Comparison of ENCODE assay signal across 20 cellular contexts in genomic region chr1:205350124-205350523, GRCh38. TPM values are rescaled to one million over a fixed set of nuclear protein-coding genes. Genes with fewer than 3 reads are reported as not detected.
DNase-seq lines count a peak whose midpoint lies in the region; ATAC-seq and TF ChIP-seq lines count a peak whose summit lies in the region.
"Had no signal": no experiment of that assay in that cellular context is flagged by ENCODE, and none has a peak within 500 bp of the region (broad histone marks: within the 10 kb centered on the region; RNA-seq: fewer than 3 reads in every experiment).

No MANE protein-coding gene starts in this region.

- H3K36me3 ChIP-seq in mucosa of descending colon (ENCODE audit: low read depth): no peaks in the 10 kb centered on the region
- H3K36me3 ChIP-seq in MM.1S (replicated peaks; ENCODE audit: insufficient read depth, low read length): no peaks in the 10 kb centered on the region
- H3K36me3 ChIP-seq: HAP-1 had no signal

- H3K9me3 Mint-ChIP-seq in glutamatergic neuron (ENCODE audit: unreplicated experiment) (peaks cover 32% of the 10 kb centered on the region), nephron progenitor cell (no peaks in the 10 kb centered on the region)
- H3K9me3 Mint-ChIP-seq in stimulated activated naive B cell treated with anti-CD40 and anti-IgM and Interleukin-4, amounts not matched to agents 10 μg/mL and 1 μg/mL and 100 μg/mL, for 72 hours: no peaks in the 10 kb centered on the region
- H3K9me3 Mint-ChIP-seq: CD4-positive, alpha-beta T cell had no signal

- peak overlapping the region; percentile 81 for H3K4me3 Mint-ChIP-seq in glutamatergic neuron (ENCODE audit: unreplicated experiment)
- H3K4me3 Mint-ChIP-seq in nephron progenitor cell: no peak overlapping the region
- H3K4me3 Mint-ChIP-seq in stimulated activated naive B cell treated with anti-CD40 and anti-IgM and Interleukin-4, amounts not matched to agents 10 μg/mL and 1 μg/mL and 100 μg/mL, for 72 hours: no peak overlapping the region
- H3K4me3 Mint-ChIP-seq: CD4-positive, alpha-beta T cell had no signal

- no peak overlapping the region for H3K9ac ChIP-seq in MM.1S (ENCODE audit: low read length)

- H3K4me2 ChIP-seq in MM.1S (ENCODE audit: low read depth, low read length): no peak overlapping the region

- ATAC-seq in stimulated activated naive B cell treated with anti-CD40 and anti-IgM and Interleukin-4, amounts not matched to agents 10 μg/mL and 1 μg/mL and 100 μg/mL, for 72 hours (replicated peaks): peak; percentile 41 to 63
- ATAC-seq in mucosa of descending colon: no peak
- ATAC-seq in HG03175 (IDR thresholded peaks at IDR 0.05; ENCODE audit: unreplicated experiment): no peak
- ATAC-seq: Panc1 had no signal

- H3K36me3 Mint-ChIP-seq in glutamatergic neuron (ENCODE audit: unreplicated experiment): no peaks in the 10 kb centered on the region
- no peaks in the 10 kb centered on the region for H3K36me3 Mint-ChIP-seq in nephron progenitor cell (ENCODE audit: low read depth)
- H3K36me3 Mint-ChIP-seq in stimulated activated naive B cell treated with anti-CD40 and anti-IgM and Interleukin-4, amounts not matched to agents 10 μg/mL and 1 μg/mL and 100 μg/mL, for 72 hours: no peaks in the 10 kb centered on the region

- DNase-seq in NCI-H69 (lab: John Stamatoyannopoulos, UW): peak; percentile 54
- DNase-seq in glutamatergic neuron: no peak
- DNase-seq in nephron progenitor cell: no peak
- no peak for DNase-seq in stimulated activated naive B cell treated with anti-CD40 and anti-IgM and Interleukin-4, amounts not matched to agents 10 μg/mL and 1 μg/mL and 100 μg/mL, for 72 hours
- DNase-seq in mucosa of descending colon: no peak
- no peak for DNase-seq in erythroblast (lab: John Stamatoyannopoulos, UW)
- no peak for DNase-seq in MM.1S
- DNase-seq: ACHN; AML-193; Calu3; CD4-positive, alpha-beta T cell; DMS53; KBM-7; NCI-H1436; NCI-H2029 treated with DMSO at 0.1 percent for 48 hours had no signal

- H3K9me3 ChIP-seq in mucosa of descending colon: no peaks in the 10 kb centered on the region
- no peaks in the 10 kb centered on the region for H3K9me3 ChIP-seq in MM.1S (replicated peaks; ENCODE audit: insufficient read depth, low read length)
- H3K9me3 ChIP-seq: HAP-1 had no signal

- no peaks in the 10 kb centered on the region for H3K9me2 ChIP-seq in MM.1S (replicated peaks; ENCODE audit: insufficient read depth, low read length)

- peaks cover 9% of the 10 kb centered on the region for H3K4me1 ChIP-seq in mucosa of descending colon (ENCODE audit: low read depth)
- H3K4me1 ChIP-seq in MM.1S (ENCODE audit: low read length): peaks cover 32% of the 10 kb centered on the region

- H3K4me1 Mint-ChIP-seq in glutamatergic neuron (ENCODE audit: low read depth, unreplicated experiment): peaks cover 73% of the 10 kb centered on the region
- H3K4me1 Mint-ChIP-seq in nephron progenitor cell: peaks cover 71% of the 10 kb centered on the region
- peaks cover 35 to 47% of the 10 kb centered on the region in 2 donors for H3K4me1 Mint-ChIP-seq in stimulated activated naive B cell treated with anti-CD40 and anti-IgM and Interleukin-4, amounts not matched to agents 10 μg/mL and 1 μg/mL and 100 μg/mL, for 72 hours

- H3K27me3 Mint-ChIP-seq in glutamatergic neuron (ENCODE audit: unreplicated experiment): peaks cover 32% of the 10 kb centered on the region
- peaks cover 21% of the 10 kb centered on the region for H3K27me3 Mint-ChIP-seq in nephron progenitor cell (ENCODE audit: low read depth, poor library complexity)
- no peaks in the 10 kb centered on the region for H3K27me3 Mint-ChIP-seq in stimulated activated naive B cell treated with anti-CD40 and anti-IgM and Interleukin-4, amounts not matched to agents 10 μg/mL and 1 μg/mL and 100 μg/mL, for 72 hours

- H3K27ac Mint-ChIP-seq in glutamatergic neuron (ENCODE audit: unreplicated experiment) (peak overlapping the region; percentile 99), nephron progenitor cell (peak overlapping the region; percentile 56)
- no peak overlapping the region for H3K27ac Mint-ChIP-seq in stimulated activated naive B cell treated with anti-CD40 and anti-IgM and Interleukin-4, amounts not matched to agents 10 μg/mL and 1 μg/mL and 100 μg/mL, for 72 hours
- H3K27ac Mint-ChIP-seq: CD4-positive, alpha-beta T cell had no signal

- no peak for TF ChIP-seq POLR2A in erythroblast (IDR thresholded peaks at IDR 0.05; ENCODE audit: low read length)

- no peak overlapping the region for H2AFZ ChIP-seq in MM.1S (ENCODE audit: low read length)

- intact Hi-C loops in mucosa of descending colon (cut with DNase I, micrococcal nuclease): loop anchor here in 1 of 2 donors (5.0 kb wide), 1 partner anchor 137 kb away; no protein-coding TSS in a partner anchor

- H3K4me3 ChIP-seq in mucosa of descending colon (no peak overlapping the region), MM.1S (ENCODE audit: low read length) (no peak overlapping the region)
- H3K4me3 ChIP-seq: HAP-1, SK-N-MC had no signal

- H3K27ac ChIP-seq in MM.1S (ENCODE audit: low read length): no peak overlapping the region
- H3K27ac ChIP-seq: SK-N-MC had no signal

- H3F3A ChIP-seq in MM.1S (ENCODE audit: insufficient read depth, low read length): peaks cover 24% of the 10 kb centered on the region

- no peaks in the 10 kb centered on the region for H4K20me1 ChIP-seq in MM.1S (ENCODE audit: insufficient read depth, low read length)

- no peaks in the 10 kb centered on the region for H3K27me3 ChIP-seq in MM.1S (replicated peaks; ENCODE audit: insufficient read depth, low read length)

- no peaks in the 10 kb centered on the region for H3K79me2 ChIP-seq in MM.1S (ENCODE audit: low read length)

- TF ChIP-seq CTCF in glutamatergic neuron (IDR thresholded peaks at IDR 0.05; ENCODE audit: partially characterized antibody, unreplicated experiment) (no peak), nephron progenitor cell (IDR thresholded peaks at IDR 0.05) (no peak), mucosa of descending colon (IDR thresholded peaks at IDR 0.05) (no peak), MM.1S (IDR thresholded peaks at IDR 0.05; ENCODE audit: low read length) (no peak)

RNA-seq across cellular contexts. Expression of gene KLHDC8A, which starts 6.6 kb away (rescaled TPM):
- total RNA-seq in glutamatergic neuron (ENCODE audit: unreplicated experiment): 125 TPM
- total RNA-seq in mucosa of descending colon: 1 to 10 TPM in 1 of 3 donors, under 1 TPM in 2; 0.17 to 1.8 (median 0.78) TPM
- total RNA-seq: Calu3; CD4-positive, alpha-beta T cell; NCI-H460 had no signal

RNA-seq across cellular contexts. Expression of gene NUAK2, which starts 28.6 kb away (rescaled TPM):
- total RNA-seq in glutamatergic neuron (ENCODE audit: unreplicated experiment) (8.0 TPM), mucosa of descending colon (10 to 100 TPM; 16.5 to 50.8 (median 29.5) TPM)

Comparison
In these comparisons a context has a peak if more than half of its experiments do, and no peak if none do; other contexts are left out.
1. ATAC-seq: peak in stimulated activated naive B cell treated with anti-CD40 and anti-IgM and Interleukin-4, amounts not matched to agents 10 μg/mL and 1 μg/mL and 100 μg/mL, for 72 hours (2 of 2); none in mucosa of descending colon (single experiment) and HG03175 (single experiment).
2. RNA of gene KLHDC8A, which starts 6.6 kb away (total RNA-seq): 125 TPM in glutamatergic neuron (single experiment); 0.17 to 1.8 TPM in mucosa of descending colon; every median in the first group is over 10 times any median in the second.